Comparison of ENCODE assay signal across 8 cellular contexts in genomic region chr10:102132563-102133372, GRCh38. TPM values are rescaled to one million over a fixed set of nuclear protein-coding genes. Genes with fewer than 3 reads are reported as not detected.
DNase-seq lines count a peak whose midpoint lies in the region; ATAC-seq, FAIRE-seq and TF ChIP-seq lines count a peak whose summit lies in the region.

A gene with protein sequence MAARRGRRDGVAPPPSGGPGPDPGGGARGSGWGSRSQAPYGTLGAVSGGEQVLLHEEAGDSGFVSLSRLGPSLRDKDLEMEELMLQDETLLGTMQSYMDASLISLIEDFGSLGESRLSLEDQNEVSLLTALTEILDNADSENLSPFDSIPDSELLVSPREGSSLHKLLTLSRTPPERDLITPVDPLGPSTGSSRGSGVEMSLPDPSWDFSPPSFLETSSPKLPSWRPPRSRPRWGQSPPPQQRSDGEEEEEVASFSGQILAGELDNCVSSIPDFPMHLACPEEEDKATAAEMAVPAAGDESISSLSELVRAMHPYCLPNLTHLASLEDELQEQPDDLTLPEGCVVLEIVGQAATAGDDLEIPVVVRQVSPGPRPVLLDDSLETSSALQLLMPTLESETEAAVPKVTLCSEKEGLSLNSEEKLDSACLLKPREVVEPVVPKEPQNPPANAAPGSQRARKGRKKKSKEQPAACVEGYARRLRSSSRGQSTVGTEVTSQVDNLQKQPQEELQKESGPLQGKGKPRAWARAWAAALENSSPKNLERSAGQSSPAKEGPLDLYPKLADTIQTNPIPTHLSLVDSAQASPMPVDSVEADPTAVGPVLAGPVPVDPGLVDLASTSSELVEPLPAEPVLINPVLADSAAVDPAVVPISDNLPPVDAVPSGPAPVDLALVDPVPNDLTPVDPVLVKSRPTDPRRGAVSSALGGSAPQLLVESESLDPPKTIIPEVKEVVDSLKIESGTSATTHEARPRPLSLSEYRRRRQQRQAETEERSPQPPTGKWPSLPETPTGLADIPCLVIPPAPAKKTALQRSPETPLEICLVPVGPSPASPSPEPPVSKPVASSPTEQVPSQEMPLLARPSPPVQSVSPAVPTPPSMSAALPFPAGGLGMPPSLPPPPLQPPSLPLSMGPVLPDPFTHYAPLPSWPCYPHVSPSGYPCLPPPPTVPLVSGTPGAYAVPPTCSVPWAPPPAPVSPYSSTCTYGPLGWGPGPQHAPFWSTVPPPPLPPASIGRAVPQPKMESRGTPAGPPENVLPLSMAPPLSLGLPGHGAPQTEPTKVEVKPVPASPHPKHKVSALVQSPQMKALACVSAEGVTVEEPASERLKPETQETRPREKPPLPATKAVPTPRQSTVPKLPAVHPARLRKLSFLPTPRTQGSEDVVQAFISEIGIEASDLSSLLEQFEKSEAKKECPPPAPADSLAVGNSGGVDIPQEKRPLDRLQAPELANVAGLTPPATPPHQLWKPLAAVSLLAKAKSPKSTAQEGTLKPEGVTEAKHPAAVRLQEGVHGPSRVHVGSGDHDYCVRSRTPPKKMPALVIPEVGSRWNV (N-terminal part only) (plus strand): TSS chr10:102133040. CDS start chr10:102133069, 29 bp downstream.

- peaks cover 21 to 40% (median 30%) of the 10 kb centered on the region in 10 experiments for H3K4me1 ChIP-seq in BLaER1 treated with 17β-estradiol and CSF1 and Interleukin-3, amounts not matched to agents 10 nM and 100 nM

- peak within 1 kb of the TSS; percentile 94 for H3K27ac Mint-ChIP-seq in activated CD4-positive, alpha-beta T cell treated with anti-CD3 and anti-CD28 coated beads for 36 hours

- H3K4me1 Mint-ChIP-seq in activated CD4-positive, alpha-beta T cell treated with anti-CD3 and anti-CD28 coated beads for 36 hours = peaks cover 38% of the 10 kb centered on the region

- H3K27ac ChIP-seq in BLaER1 treated with 17β-estradiol and CSF1 and Interleukin-3, amounts not matched to agents 10 nM and 100 nM = peak within 1 kb of the TSS; percentile 84 to 100 (median 98)

- H3K9ac ChIP-seq in BLaER1 treated with 17β-estradiol and CSF1 and Interleukin-3, amounts not matched to agents 10 nM and 100 nM = peak within 1 kb of the TSS; percentile 87 to 100 (median 98)

- FAIRE-seq in GM19239 (lab: Jason Lieb, UNC) = peak; percentile 98

- peaks cover 34 to 45% (median 42%) of the 10 kb centered on the region in 11 experiments; a peak in 21 of 22 replicates for H4K20me1 ChIP-seq in BLaER1 treated with 17β-estradiol and CSF1 and Interleukin-3, amounts not matched to agents 10 nM and 100 nM

- ATAC-seq in HG03457 (IDR thresholded peaks at IDR 0.05; ENCODE audit: unreplicated experiment) = peak; percentile 89
- peak; percentile 96 for ATAC-seq in activated CD4-positive, alpha-beta T cell treated with anti-CD3 and anti-CD28 coated beads for 36 hours

- peak within 1 kb of the TSS; percentile 69 to 100 (median 94) for H3K4me3 ChIP-seq in BLaER1 treated with 17β-estradiol and CSF1 and Interleukin-3, amounts not matched to agents 10 nM and 100 nM
- peak within 1 kb of the TSS; percentile 98 for H3K4me3 ChIP-seq in choroid plexus epithelial cell (ENCODE audit: low read depth, low read length)

- peak within 1 kb of the TSS; percentile 94 for H3K4me3 Mint-ChIP-seq in activated CD4-positive, alpha-beta T cell treated with anti-CD3 and anti-CD28 coated beads for 36 hours

- DNase-seq in GM19239 (ENCODE audit: insufficient read length, low spot score) = peak; percentile 96
- DNase-seq in NCI-H524 (lab: John Stamatoyannopoulos, UW) = peak; percentile 85 to 93
- peak; percentile 99 for DNase-seq in activated CD4-positive, alpha-beta T cell treated with anti-CD3 and anti-CD28 coated beads for 36 hours
- DNase-seq in choroid plexus epithelial cell (ENCODE audit: low read depth) = peak; percentile 100
- DNase-seq in kidney glomerular epithelial cell (lab: John Stamatoyannopoulos, UW) = peak; percentile 98
- DNase-seq in stimulated activated CD4-positive, alpha-beta T cell treated with anti-CD3 and anti-CD28 coated beads, Interleukin-1b, Interleukin-23, amount 100 ng/mL, for 1 hour (ENCODE audit: low read depth in 2 of 2) = peak; percentile 88 to 92

- peak within 1 kb of the TSS; percentile 87 to 100 (median 98) for H3K4me2 ChIP-seq in BLaER1 treated with 17β-estradiol and CSF1 and Interleukin-3, amounts not matched to agents 10 nM and 100 nM

- POLR2A ChIA-PET in activated CD4-positive, alpha-beta T cell treated with anti-CD3 and anti-CD28 coated beads for 36 hours (lab: Charles Lee) = interaction anchor here (0.6 to 1.4 kb wide), 4 partner anchors 11 to 313 kb away, joined by 3 to 4 read pairs (median 3); partner anchors contain the start of gene NOLC1

- peaks cover 5 to 38% (median 29%) of the 10 kb centered on the region in 11 experiments for H3K36me3 ChIP-seq in BLaER1 treated with 17β-estradiol and CSF1 and Interleukin-3, amounts not matched to agents 10 nM and 100 nM

- H3K27me3 ChIP-seq in BLaER1 treated with 17β-estradiol and CSF1 and Interleukin-3, amounts not matched to agents 10 nM and 100 nM = no peaks in the 10 kb centered on the region

- CTCF ChIA-PET in activated CD4-positive, alpha-beta T cell treated with anti-CD3 and anti-CD28 coated beads for 36 hours (lab: Charles Lee) = interaction anchor here (0.6 to 2.5 kb wide), 15 partner anchors 11 to 287 kb away, joined by 3 to 22 read pairs (median 4); partner anchors contain the start of genes LDB1 and NOLC1

- intact Hi-C loops in activated CD4-positive, alpha-beta T cell treated with anti-CD3 and anti-CD28 coated beads for 36 hours (cut with DNase I, micrococcal nuclease) = loop anchor here (1.0 to 5.0 kb wide), 14 partner anchors 12 to 722 kb away; partner anchors contain the start of genes ACTR1A (in 2 of the 2), ARMH3 (in 2 of the 2), GBF1 (in 2 of the 2) and HPS6 (in 2 of the 2)

- no peaks in the 10 kb centered on the region for H3K9me3 ChIP-seq in BLaER1 treated with 17β-estradiol and CSF1 and Interleukin-3, amounts not matched to agents 10 nM and 100 nM (replicated peaks in 1 of 11)

- H3K36me3 Mint-ChIP-seq in activated CD4-positive, alpha-beta T cell treated with anti-CD3 and anti-CD28 coated beads for 36 hours (ENCODE audit: low read depth) = peaks cover 31% of the 10 kb centered on the region

- H3K9me3 Mint-ChIP-seq in activated CD4-positive, alpha-beta T cell treated with anti-CD3 and anti-CD28 coated beads for 36 hours (ENCODE audit: low read depth) = no peaks in the 10 kb centered on the region

- TF ChIP-seq CTCF in choroid plexus epithelial cell (conservative IDR thresholded peaks at IDR 0.05; ENCODE audit: low read depth, low read length) = peak; percentile 91

- no peaks in the 10 kb centered on the region for H3K27me3 Mint-ChIP-seq in activated CD4-positive, alpha-beta T cell treated with anti-CD3 and anti-CD28 coated beads for 36 hours

RNA-seq across cellular contexts. Expression of the gene that starts here (rescaled TPM):
- total RNA-seq in activated CD4-positive, alpha-beta T cell treated with anti-CD3 and anti-CD28 coated beads for 36 hours = 10 to 100 TPM; 61.3 to 74.7 TPM

Comparison
In these comparisons a context has a peak if more than half of its experiments do, and no peak if none do; other contexts are left out.
1. Peak in every context shown above with its lines: DNase-seq, ATAC-seq, H3K4me3 ChIP-seq and H3K27ac ChIP-seq.